In the genomic region with DNA sequence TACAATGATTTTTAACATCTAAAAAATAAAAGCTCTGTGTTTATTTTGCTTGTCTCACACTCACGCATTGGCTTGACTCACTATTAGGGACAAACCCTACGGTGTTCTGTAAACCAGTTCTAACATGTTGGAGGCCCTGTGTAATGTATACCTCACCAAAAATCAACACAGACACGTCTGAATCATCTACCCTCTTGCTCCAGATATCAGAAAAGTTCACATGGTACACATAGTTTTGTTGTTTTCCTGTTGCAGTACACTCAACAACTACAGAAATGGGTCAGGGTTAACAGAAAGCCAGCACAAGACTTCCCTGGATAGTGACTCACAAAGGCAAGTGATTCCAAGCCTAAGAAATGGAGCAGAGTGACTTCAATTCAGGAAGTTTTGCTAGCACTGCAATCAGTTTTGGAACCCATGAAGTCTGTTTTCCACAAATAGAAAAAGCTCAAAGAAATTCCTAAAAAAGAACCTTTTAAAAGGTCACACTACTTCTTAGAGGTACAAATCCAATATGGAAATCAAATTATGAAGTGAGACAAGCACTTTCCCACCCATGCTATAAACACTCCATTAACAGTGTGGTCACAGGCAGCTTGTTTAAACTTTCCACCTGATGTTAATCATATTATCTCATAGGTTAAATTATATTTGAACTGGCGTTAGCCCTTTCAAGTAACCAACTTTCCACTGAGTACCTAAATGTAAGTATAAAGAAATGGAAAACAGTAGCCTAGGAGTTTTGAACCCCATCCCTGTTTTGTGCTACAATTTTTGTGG, we compare ENCODE assay signal across 10 cellular contexts.
DNase-seq lines count a peak whose midpoint lies in the region; ATAC-seq, FAIRE-seq and TF ChIP-seq lines count a peak whose summit lies in the region.
"Had no signal": no experiment of that assay in that cellular context is flagged by ENCODE, and none has a peak within 500 bp of the region (broad histone marks: within the 10 kb centered on the region; RNA-seq: fewer than 3 reads in every experiment).

No MANE protein-coding gene starts in this region.

- no peaks in the 10 kb centered on the region for H3F3A ChIP-seq in GM23338 (replicated peaks; ENCODE audit: low read depth)

- H3K36me3 Mint-ChIP-seq in brain (peaks cover 6% of the 10 kb centered on the region), GM23338 (ENCODE audit: low read depth) (no peaks in the 10 kb centered on the region)

- no peak for TF ChIP-seq POLR2A in uterus (IDR thresholded peaks at IDR 0.05)

- TF ChIP-seq CTCF in brain (conservative IDR thresholded peaks at IDR 0.05) (no peak), uterus (IDR thresholded peaks at IDR 0.05) (no peak), GM23338 (conservative IDR thresholded peaks at IDR 0.05; ENCODE audit: low read depth in 2 of 2) (no peak)

- peaks cover 3% of the 10 kb centered on the region for H3K4me1 ChIP-seq in stomach smooth muscle (ENCODE audit: control insufficient read depth, insufficient read depth, low read length)
- H3K4me1 ChIP-seq in uterus, result no peaks in the 10 kb centered on the region
- H3K4me1 ChIP-seq in GM23338 (ENCODE audit: insufficient read depth), result no peaks in the 10 kb centered on the region

- peaks cover 24% of the 10 kb centered on the region for H3K4me1 Mint-ChIP-seq in brain
- H3K4me1 Mint-ChIP-seq in GM23338, result peaks cover 12% of the 10 kb centered on the region
- H3K4me1 Mint-ChIP-seq: central memory CD8-positive, alpha-beta T cell had no signal

- H3K9me2 ChIP-seq in GM23338 (ENCODE audit: insufficient read depth), result no peaks in the 10 kb centered on the region

- H3K9me3 ChIP-seq in stomach smooth muscle (ENCODE audit: control insufficient read depth in 2 of 2, low read length in 2 of 2), result no peaks in the 10 kb centered on the region
- H3K9me3 ChIP-seq in uterus, result no peaks in the 10 kb centered on the region

- DNase-seq in HPDE6-E6E7 (ENCODE audit: extremely low spot score) (peak; percentile 87), uterus (no peak), GM23338 (ENCODE audit: low spot score) (no peak), GOT3 (lab: John Stamatoyannopoulos, UW) (no peak)
- DNase-seq in activated CD4-positive, CD25-positive, alpha-beta regulatory T cell treated with anti-CD3 and anti-CD28 coated beads, Interleukin-2, amount 50 U/mL, for 72 hours, result no peak
- DNase-seq: nucleus accumbens had no signal

- no peak for ATAC-seq in GM23338

- H2AFZ ChIP-seq in GM23338, result no peak overlapping the region

- H3K9ac ChIP-seq in stomach smooth muscle (ENCODE audit: low read length in 2 of 2), result no peak overlapping the region

- no peaks in the 10 kb centered on the region for H4K20me1 ChIP-seq in GM23338 (replicated peaks; ENCODE audit: insufficient read depth)

- H3K27me3 Mint-ChIP-seq in brain (no peaks in the 10 kb centered on the region), GM23338 (ENCODE audit: insufficient read depth, low read depth, poor library complexity) (peaks cover 1% of the 10 kb centered on the region)

- no peaks in the 10 kb centered on the region for H3K36me3 ChIP-seq in stomach smooth muscle (ENCODE audit: control insufficient read depth in 2 of 2, insufficient read depth in 2 of 2, low read length in 2 of 2)
- H3K36me3 ChIP-seq in uterus, result no peaks in the 10 kb centered on the region
- no peaks in the 10 kb centered on the region for H3K36me3 ChIP-seq in GM23338 (ENCODE audit: insufficient read depth)

- H3K4me3 ChIP-seq in stomach smooth muscle (ENCODE audit: low read length in 2 of 2), result no peak overlapping the region
- no peak overlapping the region for H3K4me3 ChIP-seq in uterus
- no peak overlapping the region for H3K4me3 ChIP-seq in GM23338

- H3K4me3 Mint-ChIP-seq in brain (no peak overlapping the region), GM23338 (no peak overlapping the region)
- H3K4me3 Mint-ChIP-seq: central memory CD8-positive, alpha-beta T cell had no signal

- H3K4me2 ChIP-seq in GM23338, result no peak overlapping the region

- peak; percentile 87 for FAIRE-seq in islet of Langerhans (lab: Jason Lieb, UNC)

- H3K79me2 ChIP-seq in GM23338 (replicated peaks; ENCODE audit: insufficient read depth), result no peaks in the 10 kb centered on the region

- H3K27ac ChIP-seq in stomach smooth muscle (ENCODE audit: low read length) (peak overlapping the region; percentile 8), uterus (peak overlapping the region in 1 of 2 donors; percentile 33), GM23338 (ENCODE audit: low read depth) (no peak overlapping the region)

- H3K27me3 ChIP-seq in stomach smooth muscle (ENCODE audit: control insufficient read depth in 1 of 2, insufficient read depth in 2 of 2, low read length in 2 of 2), result no peaks in the 10 kb centered on the region
- no peaks in the 10 kb centered on the region for H3K27me3 ChIP-seq in uterus
- H3K27me3 ChIP-seq in GM23338 (ENCODE audit: insufficient read depth), result no peaks in the 10 kb centered on the region

- H3K9me3 Mint-ChIP-seq in brain (no peaks in the 10 kb centered on the region), GM23338 (no peaks in the 10 kb centered on the region)
- H3K9me3 Mint-ChIP-seq: central memory CD8-positive, alpha-beta T cell had no signal

- H3K27ac Mint-ChIP-seq in brain (peak overlapping the region in 3 of 5 experiments; percentile 28 to 88 (median 50)), GM23338 (no peak overlapping the region)

- intact Hi-C loops in uterus (cut with DNase I; ENCODE audit: low total_unique reads), result no loop called here

TF ChIP-seq in GM23338, 12 proteins besides CTCF, POLR2A, EP300 and RAD21 (continues in another document):
- TF ChIP-seq EZH2phosphoT487 (IDR thresholded peaks at IDR 0.05; ENCODE audit: unreplicated experiment), result no peak
- TF ChIP-seq POLR2AphosphoS5 (IDR thresholded peaks at IDR 0.05; ENCODE audit: low read depth), result no peak
- no peak for TF ChIP-seq EZH2 (IDR thresholded peaks at IDR 0.05; ENCODE audit: low read depth, unreplicated experiment)
- no peak for TF ChIP-seq CREB1 (CRISPR knock-in tag; IDR thresholded peaks at IDR 0.05; ENCODE audit: low read depth)
- TF ChIP-seq ZNF114 (CRISPR knock-in tag; IDR thresholded peaks at IDR 0.05), result no peak
- no peak for TF ChIP-seq NANOG (IDR thresholded peaks at IDR 0.05; ENCODE audit: borderline replicate concordance)
- TF ChIP-seq ZNF331 (CRISPR knock-in tag; IDR thresholded peaks at IDR 0.05; ENCODE audit: low read depth), result no peak
- TF ChIP-seq, protein P1, sequence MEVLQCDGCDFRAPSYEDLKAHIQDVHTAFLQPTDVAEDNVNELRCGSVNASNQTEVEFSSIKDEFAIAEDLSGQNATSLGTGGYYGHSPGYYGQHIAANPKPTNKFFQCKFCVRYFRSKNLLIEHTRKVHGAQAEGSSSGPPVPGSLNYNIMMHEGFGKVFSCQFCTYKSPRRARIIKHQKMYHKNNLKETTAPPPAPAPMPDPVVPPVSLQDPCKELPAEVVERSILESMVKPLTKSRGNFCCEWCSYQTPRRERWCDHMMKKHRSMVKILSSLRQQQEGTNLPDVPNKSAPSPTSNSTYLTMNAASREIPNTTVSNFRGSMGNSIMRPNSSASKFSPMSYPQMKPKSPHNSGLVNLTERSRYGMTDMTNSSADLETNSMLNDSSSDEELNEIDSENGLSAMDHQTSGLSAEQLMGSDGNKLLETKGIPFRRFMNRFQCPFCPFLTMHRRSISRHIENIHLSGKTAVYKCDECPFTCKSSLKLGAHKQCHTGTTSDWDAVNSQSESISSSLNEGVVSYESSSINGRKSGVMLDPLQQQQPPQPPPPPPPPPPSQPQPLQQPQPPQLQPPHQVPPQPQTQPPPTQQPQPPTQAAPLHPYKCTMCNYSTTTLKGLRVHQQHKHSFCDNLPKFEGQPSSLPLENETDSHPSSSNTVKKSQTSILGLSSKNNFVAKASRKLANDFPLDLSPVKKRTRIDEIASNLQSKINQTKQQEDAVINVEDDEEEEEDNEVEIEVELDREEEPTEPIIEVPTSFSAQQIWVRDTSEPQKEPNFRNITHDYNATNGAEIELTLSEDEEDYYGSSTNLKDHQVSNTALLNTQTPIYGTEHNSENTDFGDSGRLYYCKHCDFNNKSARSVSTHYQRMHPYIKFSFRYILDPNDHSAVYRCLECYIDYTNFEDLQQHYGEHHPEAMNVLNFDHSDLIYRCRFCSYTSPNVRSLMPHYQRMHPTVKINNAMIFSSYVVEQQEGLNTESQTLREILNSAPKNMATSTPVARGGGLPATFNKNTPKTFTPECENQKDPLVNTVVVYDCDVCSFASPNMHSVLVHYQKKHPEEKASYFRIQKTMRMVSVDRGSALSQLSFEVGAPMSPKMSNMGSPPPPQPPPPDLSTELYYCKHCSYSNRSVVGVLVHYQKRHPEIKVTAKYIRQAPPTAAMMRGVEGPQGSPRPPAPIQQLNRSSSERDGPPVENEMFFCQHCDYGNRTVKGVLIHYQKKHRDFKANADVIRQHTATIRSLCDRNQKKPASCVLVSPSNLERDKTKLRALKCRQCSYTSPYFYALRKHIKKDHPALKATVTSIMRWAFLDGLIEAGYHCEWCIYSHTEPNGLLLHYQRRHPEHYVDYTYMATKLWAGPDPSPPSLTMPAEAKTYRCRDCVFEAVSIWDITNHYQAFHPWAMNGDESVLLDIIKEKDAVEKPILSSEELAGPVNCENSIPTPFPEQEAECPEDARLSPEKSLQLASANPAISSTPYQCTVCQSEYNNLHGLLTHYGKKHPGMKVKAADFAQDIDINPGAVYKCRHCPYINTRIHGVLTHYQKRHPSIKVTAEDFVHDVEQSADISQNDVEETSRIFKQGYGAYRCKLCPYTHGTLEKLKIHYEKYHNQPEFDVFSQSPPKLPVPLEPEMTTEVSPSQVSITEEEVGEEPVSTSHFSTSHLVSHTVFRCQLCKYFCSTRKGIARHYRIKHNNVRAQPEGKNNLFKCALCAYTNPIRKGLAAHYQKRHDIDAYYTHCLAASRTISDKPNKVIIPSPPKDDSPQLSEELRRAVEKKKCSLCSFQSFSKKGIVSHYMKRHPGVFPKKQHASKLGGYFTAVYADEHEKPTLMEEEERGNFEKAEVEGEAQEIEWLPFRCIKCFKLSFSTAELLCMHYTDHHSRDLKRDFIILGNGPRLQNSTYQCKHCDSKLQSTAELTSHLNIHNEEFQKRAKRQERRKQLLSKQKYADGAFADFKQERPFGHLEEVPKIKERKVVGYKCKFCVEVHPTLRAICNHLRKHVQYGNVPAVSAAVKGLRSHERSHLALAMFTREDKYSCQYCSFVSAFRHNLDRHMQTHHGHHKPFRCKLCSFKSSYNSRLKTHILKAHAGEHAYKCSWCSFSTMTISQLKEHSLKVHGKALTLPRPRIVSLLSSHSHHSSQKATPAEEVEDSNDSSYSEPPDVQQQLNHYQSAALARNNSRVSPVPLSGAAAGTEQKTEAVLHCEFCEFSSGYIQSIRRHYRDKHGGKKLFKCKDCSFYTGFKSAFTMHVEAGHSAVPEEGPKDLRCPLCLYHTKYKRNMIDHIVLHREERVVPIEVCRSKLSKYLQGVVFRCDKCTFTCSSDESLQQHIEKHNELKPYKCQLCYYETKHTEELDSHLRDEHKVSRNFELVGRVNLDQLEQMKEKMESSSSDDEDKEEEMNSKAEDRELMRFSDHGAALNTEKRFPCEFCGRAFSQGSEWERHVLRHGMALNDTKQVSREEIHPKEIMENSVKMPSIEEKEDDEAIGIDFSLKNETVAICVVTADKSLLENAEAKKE (CRISPR knock-in tag; IDR thresholded peaks at IDR 0.05), result no peak
